In genomic region chr5:176543428-176544182, GRCh38 we compare ENCODE assay signal across 9 cellular contexts. TPM values are rescaled to one million over a fixed set of nuclear protein-coding genes. Genes with fewer than 3 reads are reported as not detected.
DNase-seq lines count a peak whose midpoint lies in the region; ATAC-seq and TF ChIP-seq lines count a peak whose summit lies in the region.
"Had no signal": no experiment of that assay in that cellular context is flagged by ENCODE, and none has a peak within 500 bp of the region (broad histone marks: within the 10 kb centered on the region; RNA-seq: fewer than 3 reads in every experiment).

No MANE protein-coding gene starts in this region.

- DNase-seq in DMS79 (lab: John Stamatoyannopoulos, UW) = peak; percentile 14
- peak in 3 of 4 experiments; percentile 28 to 60 (median 43) for DNase-seq in activated naive CD4-positive, alpha-beta T cell (lab: John Stamatoyannopoulos, UW)
- peak; percentile 59 for DNase-seq in globus pallidus (ENCODE audit: low spot score)
- DNase-seq in osteocyte (ENCODE audit: extremely low spot score, unreplicated experiment) = no peak
- no peak for DNase-seq in pons (ENCODE audit: low spot score)

- peak; percentile 62 for ATAC-seq in GM21528 (IDR thresholded peaks at IDR 0.05; ENCODE audit: low FRiP score, unreplicated experiment)

- H3K4me3 Mint-ChIP-seq in IgD-negative memory B cell = peak overlapping the region; percentile 91 to 99 (median 97)
- peak overlapping the region; percentile 83 for H3K4me3 Mint-ChIP-seq in osteocyte (ENCODE audit: unreplicated experiment)

- H3K4me1 Mint-ChIP-seq in IgD-negative memory B cell (peaks cover 21 to 38% (median 28%) of the 10 kb centered on the region in 3 donors), osteocyte (ENCODE audit: unreplicated experiment) (peaks cover 28% of the 10 kb centered on the region)

- H3K9me3 Mint-ChIP-seq in IgD-negative memory B cell (no peaks in the 10 kb centered on the region), osteocyte (ENCODE audit: unreplicated experiment) (no peaks in the 10 kb centered on the region)

- TF ChIP-seq CTCF in osteocyte (IDR thresholded peaks at IDR 0.05) = no peak

- H3K27me3 Mint-ChIP-seq in IgD-negative memory B cell = no peaks in the 10 kb centered on the region
- no peaks in the 10 kb centered on the region for H3K27me3 Mint-ChIP-seq in osteocyte (ENCODE audit: unreplicated experiment)

- H3K27ac Mint-ChIP-seq in IgD-negative memory B cell (peak overlapping the region; percentile 93 to 99 (median 96)), osteocyte (ENCODE audit: unreplicated experiment) (peak overlapping the region; percentile 52)

- no peaks in the 10 kb centered on the region for H3K36me3 Mint-ChIP-seq in IgD-negative memory B cell
- no peaks in the 10 kb centered on the region for H3K36me3 Mint-ChIP-seq in osteocyte (ENCODE audit: unreplicated experiment)

- peak; percentile 79 for TF ChIP-seq POLR2A in Raji (IDR thresholded peaks at IDR 0.05; ENCODE audit: insufficient read depth, low read depth, low read length)

RNA-seq across cellular contexts. Expression of gene CDHR2, which starts 5.5 kb away (rescaled TPM):
- polyA plus RNA-seq in IgD-negative memory B cell = not detected
- 0.34 and 0.43 TPM in 2 replicates for total RNA-seq in osteocyte
- total RNA-seq: glomerular endothelial cell had no signal

RNA-seq across cellular contexts. Expression of gene RNF44, which starts 6.4 kb away (rescaled TPM):
- polyA plus RNA-seq in IgD-negative memory B cell = 6.0 TPM
- total RNA-seq in osteocyte = 47.3 and 53.0 TPM in 2 replicates

Comparison
In these comparisons a context has a peak if more than half of its experiments do, and no peak if none do; other contexts are left out.
1. DNase-seq: peak in DMS79 (single experiment), activated naive CD4-positive, alpha-beta T cell (3 of 4) and globus pallidus (single experiment); none in osteocyte (single experiment) and pons (single experiment).